In genomic region chr1:58944439-58944838, GRCh38 we compare ENCODE assay signal across 21 cellular contexts.
DNase-seq lines count a peak whose midpoint lies in the region; ATAC-seq and TF ChIP-seq lines count a peak whose summit lies in the region.
"Had no signal": no experiment of that assay in that cellular context is flagged by ENCODE, and none has a peak within 500 bp of the region (broad histone marks: within the 10 kb centered on the region; RNA-seq: fewer than 3 reads in every experiment).

No MANE protein-coding gene starts in this region.

- no peak overlapping the region for H3K27ac ChIP-seq in BLaER1
- no peak overlapping the region for H3K27ac ChIP-seq in GM23338 (ENCODE audit: low read depth)
- H3K27ac ChIP-seq: SJCRH30 had no signal

- H3K4me1 ChIP-seq in BLaER1: peaks cover 46% of the 10 kb centered on the region
- peaks cover 65% of the 10 kb centered on the region for H3K4me1 ChIP-seq in Loucy (ENCODE audit: insufficient read depth, low read length, poor library complexity, severe bottlenecking)
- H3K4me1 ChIP-seq in GM23338 (ENCODE audit: insufficient read depth): no peaks in the 10 kb centered on the region
- H3K4me1 ChIP-seq: SJCRH30 had no signal

- TF ChIP-seq CTCF in Loucy (conservative IDR thresholded peaks at IDR 0.05; ENCODE audit: low read length) (no peak), GM23338 (conservative IDR thresholded peaks at IDR 0.05; ENCODE audit: low read depth in 2 of 2) (no peak)

- H3K27me3 ChIP-seq in BLaER1: no peaks in the 10 kb centered on the region
- H3K27me3 ChIP-seq in Loucy (ENCODE audit: insufficient read depth, low read length, poor library complexity, severe bottlenecking): no peaks in the 10 kb centered on the region
- H3K27me3 ChIP-seq in GM23338 (ENCODE audit: insufficient read depth): no peaks in the 10 kb centered on the region
- H3K27me3 ChIP-seq: SJCRH30 had no signal

- no peaks in the 10 kb centered on the region for H3K9me2 ChIP-seq in Loucy (replicated peaks; ENCODE audit: low read depth, low read length)
- H3K9me2 ChIP-seq in GM23338 (ENCODE audit: insufficient read depth): no peaks in the 10 kb centered on the region

- H4K20me1 ChIP-seq in BLaER1: no peaks in the 10 kb centered on the region
- no peaks in the 10 kb centered on the region for H4K20me1 ChIP-seq in Loucy (ENCODE audit: insufficient read depth, low read length, poor library complexity, severe bottlenecking)
- no peaks in the 10 kb centered on the region for H4K20me1 ChIP-seq in GM23338 (replicated peaks; ENCODE audit: insufficient read depth)

- H3K79me2 ChIP-seq in Loucy (ENCODE audit: insufficient read depth, low read length): no peaks in the 10 kb centered on the region
- H3K79me2 ChIP-seq in GM23338 (replicated peaks; ENCODE audit: insufficient read depth): no peaks in the 10 kb centered on the region

- H3K4me3 ChIP-seq in BLaER1 (no peak overlapping the region), Loucy (ENCODE audit: low read length, poor library complexity, severe bottlenecking) (no peak overlapping the region), GM23338 (no peak overlapping the region)
- H3K4me3 ChIP-seq: A549, SJCRH30 had no signal

- no peak for ATAC-seq in GM23338
- ATAC-seq: A549, HCT116, Panc1 had no signal

- H3K27me3 Mint-ChIP-seq in immature natural killer cell (ENCODE audit: low read depth in 3 of 3) (peaks cover 0 to 7% (median 1%) of the 10 kb centered on the region in 3 donors), GM23338 (ENCODE audit: insufficient read depth, low read depth, poor library complexity) (peaks cover 5% of the 10 kb centered on the region)

- peak overlapping the region in 5 of 6 donors; percentile 4 to 28 (median 18) for H3K27ac Mint-ChIP-seq in immature natural killer cell
- H3K27ac Mint-ChIP-seq in GM23338: no peak overlapping the region
- H3K27ac Mint-ChIP-seq: IgD-negative memory B cell had no signal

- H3F3A ChIP-seq in Loucy (ENCODE audit: low read depth) (no peaks in the 10 kb centered on the region), GM23338 (replicated peaks; ENCODE audit: low read depth) (no peaks in the 10 kb centered on the region)

- no peaks in the 10 kb centered on the region for H3K36me3 Mint-ChIP-seq in immature natural killer cell
- H3K36me3 Mint-ChIP-seq in GM23338 (ENCODE audit: low read depth): no peaks in the 10 kb centered on the region

- H3K9ac ChIP-seq in BLaER1 (no peak overlapping the region), Loucy (ENCODE audit: low read depth, low read length, poor library complexity, severe bottlenecking) (no peak overlapping the region)

- no peaks in the 10 kb centered on the region for H3K9me3 Mint-ChIP-seq in immature natural killer cell
- H3K9me3 Mint-ChIP-seq in GM23338: no peaks in the 10 kb centered on the region; the same call in 2 of the 3 replicates
- H3K9me3 Mint-ChIP-seq: IgD-negative memory B cell had no signal

- H3K4me3 Mint-ChIP-seq in immature natural killer cell: peak overlapping the region in 1 of 5 donors; percentile 7
- no peak overlapping the region for H3K4me3 Mint-ChIP-seq in GM23338

- no peaks in the 10 kb centered on the region for H3K36me3 ChIP-seq in BLaER1
- no peaks in the 10 kb centered on the region for H3K36me3 ChIP-seq in Loucy (ENCODE audit: insufficient read depth, low read length)
- no peaks in the 10 kb centered on the region; the same call in 1 of the 2 replicates for H3K36me3 ChIP-seq in GM23338 (ENCODE audit: insufficient read depth)
- H3K36me3 ChIP-seq: SJCRH30 had no signal

- H3K4me1 Mint-ChIP-seq in immature natural killer cell: peaks cover 73 to 75% of the 10 kb centered on the region in 2 donors
- H3K4me1 Mint-ChIP-seq in GM23338: no peaks in the 10 kb centered on the region

- DNase-seq in activated CD8-positive, alpha-beta memory T cell treated with anti-CD3 and anti-CD28 coated beads for 24 hours: peak; percentile 53
- no peak for DNase-seq in activated CD8-positive, alpha-beta memory T cell treated with anti-CD3 and anti-CD28 coated beads, Interleukin-2, amount 50 U/mL, for 4 hours
- no peak for DNase-seq in immature natural killer cell
- DNase-seq in GM23338 (ENCODE audit: low spot score): no peak
- DNase-seq in NCI-H524 treated with DMSO at 0.1 percent for 48 hours (lab: John Stamatoyannopoulos, UW): no peak
- DNase-seq in dermis blood vessel endothelial cell: no peak
- DNase-seq: C1 segment of cervical spinal cord, DMS79, Kasumi-1, MM.1S, NCI-H1092, NCI-H2081, NCI-H2171 treated with DMSO at 0.1 percent for 48 hours, NCI-H446, SJCRH30 had no signal

- peak overlapping the region; percentile 14; the same call in 1 of the 2 replicates for H3K4me2 ChIP-seq in BLaER1
- H3K4me2 ChIP-seq in Loucy (ENCODE audit: low read depth, low read length, poor library complexity, severe bottlenecking): peak overlapping the region; percentile 26
- H3K4me2 ChIP-seq in GM23338: no peak overlapping the region
- H3K4me2 ChIP-seq: A549 had no signal

- no peaks in the 10 kb centered on the region for H3K9me3 ChIP-seq in BLaER1
- no peaks in the 10 kb centered on the region for H3K9me3 ChIP-seq in Loucy (ENCODE audit: insufficient read depth, low read depth, low read length)
- H3K9me3 ChIP-seq: A549 had no signal

- H2AFZ ChIP-seq in Loucy (ENCODE audit: low read length) (peak overlapping the region; percentile 1; the same call in 1 of the 2 replicates), GM23338 (no peak overlapping the region)

TF ChIP-seq in GM23338, 12 proteins besides CTCF, POLR2A, EP300 and RAD21 (continues in another document):
- TF ChIP-seq NANOG (IDR thresholded peaks at IDR 0.05; ENCODE audit: borderline replicate concordance) (no peak), POLR2AphosphoS5 (IDR thresholded peaks at IDR 0.05; ENCODE audit: low read depth) (no peak), STAT1 (IDR thresholded peaks at IDR 0.05; ENCODE audit: unreplicated experiment) (no peak), ZNF331 (CRISPR knock-in tag; IDR thresholded peaks at IDR 0.05; ENCODE audit: low read depth) (no peak), REST (IDR thresholded peaks at IDR 0.05; ENCODE audit: unreplicated experiment) (no peak), CREB1 (CRISPR knock-in tag; IDR thresholded peaks at IDR 0.05; ENCODE audit: low read depth) (no peak), EZH2phosphoT487 (IDR thresholded peaks at IDR 0.05; ENCODE audit: unreplicated experiment) (no peak), EZH2 (IDR thresholded peaks at IDR 0.05; ENCODE audit: low read depth, unreplicated experiment) (no peak)
